ENCODE assay signal across 1 cellular context in the genomic region with DNA sequence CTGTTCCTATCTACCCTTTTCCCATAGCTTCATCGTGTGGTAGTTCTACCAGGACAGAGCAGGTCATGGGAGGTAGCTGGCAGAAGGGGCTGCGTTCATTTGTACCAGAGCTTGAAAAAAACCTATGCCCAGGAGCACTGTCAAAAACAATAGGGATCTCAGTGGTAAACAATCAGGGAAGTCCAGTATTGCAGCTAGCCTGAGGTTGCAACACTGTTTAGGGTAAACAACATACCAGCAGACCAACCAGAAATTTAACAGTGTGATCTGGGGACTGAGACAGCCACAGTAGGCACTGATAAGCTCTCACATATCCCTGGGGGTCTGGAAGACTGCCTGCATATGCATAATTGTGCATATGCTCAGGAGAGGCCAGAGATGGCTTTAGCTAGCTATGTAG.
TF ChIP-seq lines count a peak whose summit lies in the region.

No MANE protein-coding gene starts in this region.

TF ChIP-seq in HepG2, 621 proteins besides CTCF, POLR2A, EP300 and RAD21 (continued from another document):
- TF ChIP-seq, protein P1, sequence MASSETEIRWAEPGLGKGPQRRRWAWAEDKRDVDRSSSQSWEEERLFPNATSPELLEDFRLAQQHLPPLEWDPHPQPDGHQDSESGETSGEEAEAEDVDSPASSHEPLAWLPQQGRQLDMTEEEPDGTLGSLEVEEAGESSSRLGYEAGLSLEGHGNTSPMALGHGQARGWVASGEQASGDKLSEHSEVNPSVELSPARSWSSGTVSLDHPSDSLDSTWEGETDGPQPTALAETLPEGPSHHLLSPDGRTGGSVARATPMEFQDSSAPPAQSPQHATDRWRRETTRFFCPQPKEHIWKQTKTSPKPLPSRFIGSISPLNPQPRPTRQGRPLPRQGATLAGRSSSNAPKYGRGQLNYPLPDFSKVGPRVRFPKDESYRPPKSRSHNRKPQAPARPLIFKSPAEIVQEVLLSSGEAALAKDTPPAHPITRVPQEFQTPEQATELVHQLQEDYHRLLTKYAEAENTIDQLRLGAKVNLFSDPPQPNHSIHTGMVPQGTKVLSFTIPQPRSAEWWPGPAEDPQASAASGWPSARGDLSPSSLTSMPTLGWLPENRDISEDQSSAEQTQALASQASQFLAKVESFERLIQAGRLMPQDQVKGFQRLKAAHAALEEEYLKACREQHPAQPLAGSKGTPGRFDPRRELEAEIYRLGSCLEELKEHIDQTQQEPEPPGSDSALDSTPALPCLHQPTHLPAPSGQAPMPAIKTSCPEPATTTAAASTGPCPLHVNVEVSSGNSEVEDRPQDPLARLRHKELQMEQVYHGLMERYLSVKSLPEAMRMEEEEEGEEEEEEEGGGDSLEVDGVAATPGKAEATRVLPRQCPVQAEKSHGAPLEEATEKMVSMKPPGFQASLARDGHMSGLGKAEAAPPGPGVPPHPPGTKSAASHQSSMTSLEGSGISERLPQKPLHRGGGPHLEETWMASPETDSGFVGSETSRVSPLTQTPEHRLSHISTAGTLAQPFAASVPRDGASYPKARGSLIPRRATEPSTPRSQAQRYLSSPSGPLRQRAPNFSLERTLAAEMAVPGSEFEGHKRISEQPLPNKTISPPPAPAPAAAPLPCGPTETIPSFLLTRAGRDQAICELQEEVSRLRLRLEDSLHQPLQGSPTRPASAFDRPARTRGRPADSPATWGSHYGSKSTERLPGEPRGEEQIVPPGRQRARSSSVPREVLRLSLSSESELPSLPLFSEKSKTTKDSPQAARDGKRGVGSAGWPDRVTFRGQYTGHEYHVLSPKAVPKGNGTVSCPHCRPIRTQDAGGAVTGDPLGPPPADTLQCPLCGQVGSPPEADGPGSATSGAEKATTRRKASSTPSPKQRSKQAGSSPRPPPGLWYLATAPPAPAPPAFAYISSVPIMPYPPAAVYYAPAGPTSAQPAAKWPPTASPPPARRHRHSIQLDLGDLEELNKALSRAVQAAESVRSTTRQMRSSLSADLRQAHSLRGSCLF (CRISPR knock-in tag; IDR thresholded peaks at IDR 0.05; ENCODE audit: borderline replicate concordance) = no peak
- no peak for TF ChIP-seq RFXAP (CRISPR knock-in tag; IDR thresholded peaks at IDR 0.05; ENCODE audit: borderline replicate concordance)
- TF ChIP-seq FOXJ3 (CRISPR knock-in tag; IDR thresholded peaks at IDR 0.05; ENCODE audit: borderline replicate concordance) = peak; percentile 50; the same call in 1 of the 2 replicates
- TF ChIP-seq ZNF251 (CRISPR knock-in tag; IDR thresholded peaks at IDR 0.05) = no peak
- TF ChIP-seq, protein P2, sequence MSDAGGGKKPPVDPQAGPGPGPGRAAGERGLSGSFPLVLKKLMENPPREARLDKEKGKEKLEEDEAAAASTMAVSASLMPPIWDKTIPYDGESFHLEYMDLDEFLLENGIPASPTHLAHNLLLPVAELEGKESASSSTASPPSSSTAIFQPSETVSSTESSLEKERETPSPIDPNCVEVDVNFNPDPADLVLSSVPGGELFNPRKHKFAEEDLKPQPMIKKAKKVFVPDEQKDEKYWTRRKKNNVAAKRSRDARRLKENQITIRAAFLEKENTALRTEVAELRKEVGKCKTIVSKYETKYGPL (CRISPR knock-in tag; IDR thresholded peaks at IDR 0.05) = no peak
- TF ChIP-seq MED13 (CRISPR knock-in tag; IDR thresholded peaks at IDR 0.05) = no peak
- TF ChIP-seq, protein P3, sequence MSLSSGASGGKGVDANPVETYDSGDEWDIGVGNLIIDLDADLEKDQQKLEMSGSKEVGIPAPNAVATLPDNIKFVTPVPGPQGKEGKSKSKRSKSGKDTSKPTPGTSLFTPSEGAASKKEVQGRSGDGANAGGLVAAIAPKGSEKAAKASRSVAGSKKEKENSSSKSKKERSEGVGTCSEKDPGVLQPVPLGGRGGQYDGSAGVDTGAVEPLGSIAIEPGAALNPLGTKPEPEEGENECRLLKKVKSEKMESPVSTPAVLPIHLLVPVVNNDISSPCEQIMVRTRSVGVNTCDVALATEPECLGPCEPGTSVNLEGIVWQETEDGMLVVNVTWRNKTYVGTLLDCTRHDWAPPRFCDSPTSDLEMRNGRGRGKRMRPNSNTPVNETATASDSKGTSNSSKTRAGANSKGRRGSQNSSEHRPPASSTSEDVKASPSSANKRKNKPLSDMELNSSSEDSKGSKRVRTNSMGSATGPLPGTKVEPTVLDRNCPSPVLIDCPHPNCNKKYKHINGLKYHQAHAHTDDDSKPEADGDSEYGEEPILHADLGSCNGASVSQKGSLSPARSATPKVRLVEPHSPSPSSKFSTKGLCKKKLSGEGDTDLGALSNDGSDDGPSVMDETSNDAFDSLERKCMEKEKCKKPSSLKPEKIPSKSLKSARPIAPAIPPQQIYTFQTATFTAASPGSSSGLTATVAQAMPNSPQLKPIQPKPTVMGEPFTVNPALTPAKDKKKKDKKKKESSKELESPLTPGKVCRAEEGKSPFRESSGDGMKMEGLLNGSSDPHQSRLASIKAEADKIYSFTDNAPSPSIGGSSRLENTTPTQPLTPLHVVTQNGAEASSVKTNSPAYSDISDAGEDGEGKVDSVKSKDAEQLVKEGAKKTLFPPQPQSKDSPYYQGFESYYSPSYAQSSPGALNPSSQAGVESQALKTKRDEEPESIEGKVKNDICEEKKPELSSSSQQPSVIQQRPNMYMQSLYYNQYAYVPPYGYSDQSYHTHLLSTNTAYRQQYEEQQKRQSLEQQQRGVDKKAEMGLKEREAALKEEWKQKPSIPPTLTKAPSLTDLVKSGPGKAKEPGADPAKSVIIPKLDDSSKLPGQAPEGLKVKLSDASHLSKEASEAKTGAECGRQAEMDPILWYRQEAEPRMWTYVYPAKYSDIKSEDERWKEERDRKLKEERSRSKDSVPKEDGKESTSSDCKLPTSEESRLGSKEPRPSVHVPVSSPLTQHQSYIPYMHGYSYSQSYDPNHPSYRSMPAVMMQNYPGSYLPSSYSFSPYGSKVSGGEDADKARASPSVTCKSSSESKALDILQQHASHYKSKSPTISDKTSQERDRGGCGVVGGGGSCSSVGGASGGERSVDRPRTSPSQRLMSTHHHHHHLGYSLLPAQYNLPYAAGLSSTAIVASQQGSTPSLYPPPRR (CRISPR knock-in tag; IDR thresholded peaks at IDR 0.05; ENCODE audit: borderline replicate concordance) = no peak
- TF ChIP-seq ZNF703 (CRISPR knock-in tag; IDR thresholded peaks at IDR 0.05; ENCODE audit: borderline replicate concordance) = no peak
- TF ChIP-seq ZNF17 (CRISPR knock-in tag; IDR thresholded peaks at IDR 0.05) = no peak
- no peak for TF ChIP-seq U2AF1 (optimal IDR thresholded peaks at IDR 0.05; ENCODE audit: low read depth, low read length)
- no peak for TF ChIP-seq RXRA (CRISPR knock-in tag; IDR thresholded peaks at IDR 0.05)
- TF ChIP-seq PLRG1 (conservative IDR thresholded peaks at IDR 0.05) = no peak
- no peak for TF ChIP-seq ZNF572 (CRISPR knock-in tag; IDR thresholded peaks at IDR 0.05)
- TF ChIP-seq KDM4B (CRISPR knock-in tag; IDR thresholded peaks at IDR 0.05) = no peak
- TF ChIP-seq SMARCE1 (IDR thresholded peaks at IDR 0.05; ENCODE audit: borderline replicate concordance) = no peak
- TF ChIP-seq, protein P4, sequence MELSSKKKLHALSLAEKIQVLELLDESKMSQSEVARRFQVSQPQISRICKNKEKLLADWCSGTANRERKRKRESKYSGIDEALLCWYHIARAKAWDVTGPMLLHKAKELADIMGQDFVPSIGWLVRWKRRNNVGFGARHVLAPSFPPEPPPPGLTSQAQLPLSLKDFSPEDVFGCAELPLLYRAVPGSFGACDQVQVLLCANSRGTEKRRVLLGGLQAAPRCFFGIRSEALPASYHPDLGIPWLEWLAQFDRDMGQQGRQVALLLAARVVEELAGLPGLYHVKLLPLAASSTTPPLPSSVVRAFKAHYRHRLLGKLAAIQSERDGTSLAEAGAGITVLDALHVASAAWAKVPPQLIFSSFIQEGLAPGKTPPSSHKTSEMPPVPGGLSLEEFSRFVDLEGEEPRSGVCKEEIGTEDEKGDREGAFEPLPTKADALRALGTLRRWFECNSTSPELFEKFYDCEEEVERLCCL (CRISPR knock-in tag; IDR thresholded peaks at IDR 0.05; ENCODE audit: borderline replicate concordance) = no peak
- peak; percentile 44; the same call in 1 of the 2 replicates for TF ChIP-seq SAP130 (CRISPR knock-in tag; IDR thresholded peaks at IDR 0.05; ENCODE audit: low read depth)
- no peak for TF ChIP-seq SMARCC2 (IDR thresholded peaks at IDR 0.05)
- TF ChIP-seq, protein P5, sequence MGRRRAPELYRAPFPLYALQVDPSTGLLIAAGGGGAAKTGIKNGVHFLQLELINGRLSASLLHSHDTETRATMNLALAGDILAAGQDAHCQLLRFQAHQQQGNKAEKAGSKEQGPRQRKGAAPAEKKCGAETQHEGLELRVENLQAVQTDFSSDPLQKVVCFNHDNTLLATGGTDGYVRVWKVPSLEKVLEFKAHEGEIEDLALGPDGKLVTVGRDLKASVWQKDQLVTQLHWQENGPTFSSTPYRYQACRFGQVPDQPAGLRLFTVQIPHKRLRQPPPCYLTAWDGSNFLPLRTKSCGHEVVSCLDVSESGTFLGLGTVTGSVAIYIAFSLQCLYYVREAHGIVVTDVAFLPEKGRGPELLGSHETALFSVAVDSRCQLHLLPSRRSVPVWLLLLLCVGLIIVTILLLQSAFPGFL (CRISPR knock-in tag; IDR thresholded peaks at IDR 0.05) = no peak
- TF ChIP-seq RBM39 (IDR thresholded peaks at IDR 0.05; ENCODE audit: low read depth, low read length, poor library complexity, severe bottlenecking) = no peak
- TF ChIP-seq TP53 (CRISPR knock-in tag; conservative IDR thresholded peaks at IDR 0.05) = no peak
